Comparison of ENCODE assay signal across 1 cellular context in genomic region chr7:128841961-128842673, GRCh38.
TF ChIP-seq lines count a peak whose summit lies in the region.

No MANE protein-coding gene starts in this region.

TF ChIP-seq in WTC11, 78 proteins besides CTCF, POLR2A, EP300 and RAD21 (continued from another document):
- TF ChIP-seq, protein P1, sequence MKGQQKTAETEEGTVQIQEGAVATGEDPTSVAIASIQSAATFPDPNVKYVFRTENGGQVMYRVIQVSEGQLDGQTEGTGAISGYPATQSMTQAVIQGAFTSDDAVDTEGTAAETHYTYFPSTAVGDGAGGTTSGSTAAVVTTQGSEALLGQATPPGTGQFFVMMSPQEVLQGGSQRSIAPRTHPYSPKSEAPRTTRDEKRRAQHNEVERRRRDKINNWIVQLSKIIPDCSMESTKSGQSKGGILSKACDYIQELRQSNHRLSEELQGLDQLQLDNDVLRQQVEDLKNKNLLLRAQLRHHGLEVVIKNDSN (CRISPR knock-in tag; IDR thresholded peaks at IDR 0.05) = 0 out of 2 replicates have a peak, but pooled peaks have one; percentile 18
- TF ChIP-seq, protein P2, sequence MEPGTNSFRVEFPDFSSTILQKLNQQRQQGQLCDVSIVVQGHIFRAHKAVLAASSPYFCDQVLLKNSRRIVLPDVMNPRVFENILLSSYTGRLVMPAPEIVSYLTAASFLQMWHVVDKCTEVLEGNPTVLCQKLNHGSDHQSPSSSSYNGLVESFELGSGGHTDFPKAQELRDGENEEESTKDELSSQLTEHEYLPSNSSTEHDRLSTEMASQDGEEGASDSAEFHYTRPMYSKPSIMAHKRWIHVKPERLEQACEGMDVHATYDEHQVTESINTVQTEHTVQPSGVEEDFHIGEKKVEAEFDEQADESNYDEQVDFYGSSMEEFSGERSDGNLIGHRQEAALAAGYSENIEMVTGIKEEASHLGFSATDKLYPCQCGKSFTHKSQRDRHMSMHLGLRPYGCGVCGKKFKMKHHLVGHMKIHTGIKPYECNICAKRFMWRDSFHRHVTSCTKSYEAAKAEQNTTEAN (CRISPR knock-in tag; IDR thresholded peaks at IDR 0.05) = no peak; the same call in 1 of the 2 replicates
- TF ChIP-seq KAT7 (CRISPR knock-in tag; IDR thresholded peaks at IDR 0.05; ENCODE audit: borderline replicate concordance) = no peak
- TF ChIP-seq OVOL2 (CRISPR knock-in tag; IDR thresholded peaks at IDR 0.05; ENCODE audit: borderline replicate concordance) = no peak
- TF ChIP-seq, protein P3, sequence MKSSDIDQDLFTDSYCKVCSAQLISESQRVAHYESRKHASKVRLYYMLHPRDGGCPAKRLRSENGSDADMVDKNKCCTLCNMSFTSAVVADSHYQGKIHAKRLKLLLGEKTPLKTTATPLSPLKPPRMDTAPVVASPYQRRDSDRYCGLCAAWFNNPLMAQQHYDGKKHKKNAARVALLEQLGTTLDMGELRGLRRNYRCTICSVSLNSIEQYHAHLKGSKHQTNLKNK (CRISPR knock-in tag; IDR thresholded peaks at IDR 0.05) = no peak
- peak; percentile 39; the same call in 1 of the 2 replicates for TF ChIP-seq MAX (CRISPR knock-in tag; IDR thresholded peaks at IDR 0.05)
- 0 out of 2 replicates have a peak, but pooled peaks have one; percentile 22 for TF ChIP-seq HMGXB4 (CRISPR knock-in tag; IDR thresholded peaks at IDR 0.05)
- TF ChIP-seq RORB (CRISPR knock-in tag; IDR thresholded peaks at IDR 0.05) = no peak
- TF ChIP-seq IRF2 (CRISPR knock-in tag; IDR thresholded peaks at IDR 0.05; ENCODE audit: borderline replicate concordance, low read depth) = no peak
- TF ChIP-seq, protein P4, sequence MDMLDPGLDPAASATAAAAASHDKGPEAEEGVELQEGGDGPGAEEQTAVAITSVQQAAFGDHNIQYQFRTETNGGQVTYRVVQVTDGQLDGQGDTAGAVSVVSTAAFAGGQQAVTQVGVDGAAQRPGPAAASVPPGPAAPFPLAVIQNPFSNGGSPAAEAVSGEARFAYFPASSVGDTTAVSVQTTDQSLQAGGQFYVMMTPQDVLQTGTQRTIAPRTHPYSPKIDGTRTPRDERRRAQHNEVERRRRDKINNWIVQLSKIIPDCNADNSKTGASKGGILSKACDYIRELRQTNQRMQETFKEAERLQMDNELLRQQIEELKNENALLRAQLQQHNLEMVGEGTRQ (CRISPR knock-in tag; IDR thresholded peaks at IDR 0.05) = peak; percentile 68
- no peak for TF ChIP-seq ATF3 (CRISPR knock-in tag; conservative IDR thresholded peaks at IDR 0.05)
